Comparison of ENCODE assay signal across 1 cellular context in genomic region chr4:137576437-137576836, GRCh38.
TF ChIP-seq lines count a peak whose summit lies in the region.

No MANE protein-coding gene starts in this region.

TF ChIP-seq in IMR-90, 13 proteins besides CTCF, POLR2A, EP300 and RAD21 (continued from another document):
- no peak for TF ChIP-seq NFE2L2 (IDR thresholded peaks at IDR 0.05; ENCODE audit: low read depth, low read length)
- TF ChIP-seq MAZ (IDR thresholded peaks at IDR 0.05; ENCODE audit: borderline replicate concordance, low read depth, low read length), result no peak
- TF ChIP-seq USF2 (IDR thresholded peaks at IDR 0.05; ENCODE audit: low read depth, low read length), result no peak
- TF ChIP-seq BHLHE40 (IDR thresholded peaks at IDR 0.05; ENCODE audit: low read depth, low read length), result no peak
- TF ChIP-seq RFX5 (IDR thresholded peaks at IDR 0.05; ENCODE audit: low read depth, low read length), result no peak
- no peak for TF ChIP-seq CHD1 (IDR thresholded peaks at IDR 0.05; ENCODE audit: low read depth, low read length)
- TF ChIP-seq, protein P1, sequence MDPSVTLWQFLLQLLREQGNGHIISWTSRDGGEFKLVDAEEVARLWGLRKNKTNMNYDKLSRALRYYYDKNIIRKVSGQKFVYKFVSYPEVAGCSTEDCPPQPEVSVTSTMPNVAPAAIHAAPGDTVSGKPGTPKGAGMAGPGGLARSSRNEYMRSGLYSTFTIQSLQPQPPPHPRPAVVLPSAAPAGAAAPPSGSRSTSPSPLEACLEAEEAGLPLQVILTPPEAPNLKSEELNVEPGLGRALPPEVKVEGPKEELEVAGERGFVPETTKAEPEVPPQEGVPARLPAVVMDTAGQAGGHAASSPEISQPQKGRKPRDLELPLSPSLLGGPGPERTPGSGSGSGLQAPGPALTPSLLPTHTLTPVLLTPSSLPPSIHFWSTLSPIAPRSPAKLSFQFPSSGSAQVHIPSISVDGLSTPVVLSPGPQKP (IDR thresholded peaks at IDR 0.05; ENCODE audit: borderline replicate concordance, low read depth, low read length), result no peak
